10 cellular contexts compared by ENCODE assay signal in genomic region chr5:40683351-40683750, GRCh38. TPM values are rescaled to one million over a fixed set of nuclear protein-coding genes. Genes with fewer than 3 reads are reported as not detected.
DNase-seq lines count a peak whose midpoint lies in the region; ATAC-seq and TF ChIP-seq lines count a peak whose summit lies in the region.
"Had no signal": no experiment of that assay in that cellular context is flagged by ENCODE, and none has a peak within 500 bp of the region (broad histone marks: within the 10 kb centered on the region; RNA-seq: fewer than 3 reads in every experiment).

No MANE protein-coding gene starts in this region.

- no peak overlapping the region for H4K91ac ChIP-seq in trophoblast cell (ENCODE audit: low read depth, low read length)

- H3K79me1 ChIP-seq in trophoblast cell (ENCODE audit: low read length) = peaks cover 2% of the 10 kb centered on the region

- no peak overlapping the region for H3K4ac ChIP-seq in trophoblast cell (ENCODE audit: low read depth, low read length)

- TF ChIP-seq EP300 in upper lobe of left lung (IDR thresholded peaks at IDR 0.05) = no peak

- H3K4me1 ChIP-seq in right atrium auricular region (peaks cover 0 to 40% of the 10 kb centered on the region in 2 donors), mucosa of rectum (ENCODE audit: control insufficient read depth in 2 of 2, insufficient read depth in 2 of 2, low read length in 2 of 2) (peaks cover 5 to 20% of the 10 kb centered on the region in 2 donors), upper lobe of left lung (peaks cover 18 to 46% (median 29%) of the 10 kb centered on the region in 4 donors), trophoblast cell (ENCODE audit: control insufficient read depth in 1 of 2, insufficient read depth in 2 of 2, low read length in 2 of 2) (peaks cover 10 to 20% of the 10 kb centered on the region in 2 experiments)

- no peak for DNase-seq in right atrium auricular region (ENCODE audit: low spot score)
- DNase-seq in left cardiac atrium = no peak
- no peak for DNase-seq in astrocyte of the spinal cord (ENCODE audit: low read depth, low spot score)
- DNase-seq in upper lobe of left lung = no peak
- no peak for DNase-seq in NCI-H146 (lab: John Stamatoyannopoulos, UW)
- no peak for DNase-seq in trophoblast cell
- DNase-seq: T1000 had no signal

- no peak overlapping the region for H2BK120ac ChIP-seq in trophoblast cell (ENCODE audit: insufficient read depth, low read length, poor library complexity)

- intact Hi-C loops in left cardiac atrium (cut with DNase I) = loop anchor here in 1 of 2 donors (10.0 kb wide), 1 partner anchor 729 kb away; no protein-coding TSS in a partner anchor

- H3K4me3 ChIP-seq in right atrium auricular region = peak overlapping the region in 1 of 2 donors; percentile 83
- H3K4me3 ChIP-seq in astrocyte of the spinal cord (ENCODE audit: low read depth, low read length) = peak overlapping the region; percentile 81
- peak overlapping the region; percentile 87 to 98 for H3K4me3 ChIP-seq in mucosa of rectum (ENCODE audit: low read length in 2 of 2)
- H3K4me3 ChIP-seq in upper lobe of left lung = peak overlapping the region in 3 of 4 donors; percentile 69 to 81 (median 80)
- H3K4me3 ChIP-seq in trophoblast cell (ENCODE audit: low read depth, low read length) = no peak overlapping the region

- WGBS in upper lobe of left lung, 2 donors = 43 to 58% methylated on average over 1 of the region's 1 CpG
- WGBS in trophoblast cell (ENCODE audit: extremely low coverage, insufficient coverage, insufficient read length) = no CpG with 5 or more reads among the region's 1 CpG

- H3K27me3 ChIP-seq in right atrium auricular region (peaks cover 0 to 6% of the 10 kb centered on the region in 2 donors), mucosa of rectum (ENCODE audit: control insufficient read depth in 2 of 2, insufficient read depth in 2 of 2, low read length in 2 of 2) (no peaks in the 10 kb centered on the region), upper lobe of left lung (peaks cover 0 to 9% (median under 1%) of the 10 kb centered on the region in 4 donors), trophoblast cell (ENCODE audit: insufficient read depth, low read length) (peaks cover 25% of the 10 kb centered on the region)

- H3K9ac ChIP-seq in mucosa of rectum (ENCODE audit: low read depth in 1 of 2, low read length in 2 of 2) (peak overlapping the region; percentile 96 to 99), trophoblast cell (ENCODE audit: low read length) (no peak overlapping the region)

- no peak overlapping the region for H3K14ac ChIP-seq in trophoblast cell (ENCODE audit: low read length)

- no peak overlapping the region for H2BK12ac ChIP-seq in trophoblast cell (ENCODE audit: low read length)

- H3K36me3 ChIP-seq in right atrium auricular region (no peaks in the 10 kb centered on the region), mucosa of rectum (ENCODE audit: control insufficient read depth in 2 of 2, insufficient read depth in 2 of 2, low read length in 2 of 2) (peaks cover 8 to 16% of the 10 kb centered on the region in 2 donors), upper lobe of left lung (no peaks in the 10 kb centered on the region), trophoblast cell (ENCODE audit: control insufficient read depth in 1 of 2, insufficient read depth in 2 of 2, low read length in 2 of 2) (no peaks in the 10 kb centered on the region)

- no peak for ATAC-seq in left cardiac atrium
- ATAC-seq in upper lobe of left lung (ENCODE audit: low FRiP score in 2 of 2) = no peak
- no peak for ATAC-seq in GM18502 (IDR thresholded peaks at IDR 0.05; ENCODE audit: poor library complexity, unreplicated experiment)

- H3K18ac ChIP-seq in trophoblast cell (ENCODE audit: low read length) = no peak overlapping the region

- no peaks in the 10 kb centered on the region for H3K79me2 ChIP-seq in trophoblast cell (ENCODE audit: control insufficient read depth, insufficient read depth, low read length, poor library complexity)

- H4K8ac ChIP-seq in trophoblast cell (ENCODE audit: low read depth, low read length) = no peak overlapping the region

- no peak overlapping the region for H2BK5ac ChIP-seq in trophoblast cell (ENCODE audit: low read depth, low read length, poor library complexity)

- no peak overlapping the region for H3K23ac ChIP-seq in trophoblast cell (ENCODE audit: low read length)

- H2AFZ ChIP-seq in trophoblast cell (ENCODE audit: insufficient read depth, low read length, poor library complexity) = no peak overlapping the region

- no peak for TF ChIP-seq POLR2A in upper lobe of left lung (IDR thresholded peaks at IDR 0.05)

- H3K27ac ChIP-seq in right atrium auricular region (peak overlapping the region; percentile 84 to 86), mucosa of rectum (ENCODE audit: low read depth in 2 of 2, low read length in 2 of 2) (peak overlapping the region; percentile 94 to 99), upper lobe of left lung (peak overlapping the region in 3 of 4 donors; percentile 18 to 93 (median 43)), trophoblast cell (ENCODE audit: low read depth, low read length) (no peak overlapping the region)
- H3K27ac ChIP-seq: C4-2B had no signal

- no peak for TF ChIP-seq CTCF in right atrium auricular region (IDR thresholded peaks at IDR 0.05)
- no peak for TF ChIP-seq CTCF in astrocyte of the spinal cord (IDR thresholded peaks at IDR 0.05; ENCODE audit: low read depth, low read length)
- no peak for TF ChIP-seq CTCF in upper lobe of left lung (IDR thresholded peaks at IDR 0.05)

- in situ Hi-C loops in astrocyte of the spinal cord (cut with HindIII; ENCODE audit: low sequenced_read_pairs) = no loop called here

- no peak overlapping the region for H3K4me2 ChIP-seq in trophoblast cell (ENCODE audit: low read length)

- H3K9me3 ChIP-seq in right atrium auricular region (no peaks in the 10 kb centered on the region), mucosa of rectum (ENCODE audit: control insufficient read depth in 2 of 2, low read length in 2 of 2) (no peaks in the 10 kb centered on the region), upper lobe of left lung (no peaks in the 10 kb centered on the region), trophoblast cell (ENCODE audit: insufficient read depth, low read depth, low read length) (peaks cover 11% of the 10 kb centered on the region)

- H2AK5ac ChIP-seq in trophoblast cell (ENCODE audit: low read length) = no peak overlapping the region

- no peak overlapping the region for H4K12ac ChIP-seq in trophoblast cell (ENCODE audit: low read depth, low read length)

RNA-seq across cellular contexts. Expression of gene PTGER4, which starts 3.6 kb away (rescaled TPM):
- 10 to 100 TPM in 1 of 2 donors, 1 to 10 TPM in 1; 7.3 to 22.0 TPM for total RNA-seq in right atrium auricular region
- 1 to 10 TPM; 6.0 to 7.4 TPM for total RNA-seq in left cardiac atrium
- total RNA-seq in upper lobe of left lung = 10 to 100 TPM; 33.9 to 64.1 (median 45.8) TPM
- 0.19 and 0.49 TPM in 2 replicates for polyA plus RNA-seq in trophoblast cell (2013)
